18 cellular contexts compared by ENCODE assay signal in the genomic region with DNA sequence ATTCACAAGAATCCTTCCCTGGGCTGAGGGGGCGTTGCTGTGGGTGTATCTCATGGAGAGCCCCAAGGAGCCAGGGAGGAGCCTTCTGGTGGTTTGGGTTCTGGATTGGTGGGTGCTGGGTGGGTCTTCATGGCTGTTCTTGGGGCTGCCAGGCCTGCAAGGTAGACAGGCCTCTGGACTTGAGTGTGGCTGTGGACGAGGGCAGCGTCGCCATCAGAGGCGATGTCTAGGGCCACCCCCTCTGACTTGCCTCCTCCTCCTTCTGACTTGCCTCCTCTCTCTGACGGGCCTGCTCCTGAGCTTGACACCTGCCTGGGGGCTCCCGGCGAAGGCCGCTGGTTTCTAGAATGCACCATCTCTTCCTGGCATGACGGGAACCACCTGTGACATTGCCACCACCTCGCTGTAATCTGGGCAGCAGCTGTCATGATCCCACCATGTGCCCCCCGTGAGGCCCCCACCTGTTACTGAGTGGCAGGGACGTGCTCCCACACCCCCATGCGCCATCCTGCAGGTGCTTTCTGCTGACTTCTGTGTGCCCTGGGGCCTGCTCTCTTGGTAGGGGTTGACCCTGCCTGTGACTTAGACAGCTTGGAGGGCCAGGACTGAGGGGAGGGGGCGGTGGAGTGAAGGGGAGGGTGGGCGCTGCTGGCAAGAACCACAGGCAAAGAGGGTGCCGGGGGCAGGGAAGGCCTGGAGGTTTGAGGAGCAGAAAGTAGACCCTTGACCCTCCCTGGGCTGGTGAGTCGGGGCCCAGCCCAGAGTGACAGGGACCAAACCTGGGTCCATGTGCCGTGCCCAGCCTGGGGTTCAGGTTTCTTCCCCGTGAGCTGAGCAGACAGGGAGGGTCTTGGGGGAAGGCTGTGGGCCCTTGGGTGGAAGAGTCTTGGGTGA. TPM values are rescaled to one million over a fixed set of nuclear protein-coding genes. Genes with fewer than 3 reads are reported as not detected.
A peak's percentile ranks its signal among the peaks of the same experiment; 100 is the strongest.
DNase-seq lines count a peak whose midpoint lies in the region; ATAC-seq and TF ChIP-seq lines count a peak whose summit lies in the region.
"Had no signal": no experiment of that assay in that cellular context is flagged by ENCODE, and none has a peak within 500 bp of the region (broad histone marks: within the 10 kb centered on the region; RNA-seq: fewer than 3 reads in every experiment).

No MANE protein-coding gene starts in this region.

- H3K27ac ChIP-seq in testis = peak overlapping the region in 1 of 2 donors; percentile 68
- H3K27ac ChIP-seq: dorsolateral prefrontal cortex, gastroesophageal sphincter had no signal

- no peaks in the 10 kb centered on the region for H3K9me3 Mint-ChIP-seq in activated T-helper 17 cell treated with anti-CD3 and anti-CD28 coated beads, Interleukin-2, amount 50 U/mL, for 72 hours
- no peaks in the 10 kb centered on the region for H3K9me3 Mint-ChIP-seq in memory B cell
- H3K9me3 Mint-ChIP-seq: brain; T-helper 1 cell treated with Interleukin-12 subunit alpha and Interleukin-12 subunit beta and Interleukin-4 antibody, amounts not matched to agents 30 μg/mL and 1 μg/mL, for 36 hours had no signal

- H3K36me3 ChIP-seq in testis (ENCODE audit: low read depth, missing control alignments) = no peaks in the 10 kb centered on the region
- H3K36me3 ChIP-seq: gastroesophageal sphincter had no signal

- no peak overlapping the region for H3K4me3 Mint-ChIP-seq in activated T-helper 17 cell treated with anti-CD3 and anti-CD28 coated beads, Interleukin-2, amount 50 U/mL, for 72 hours
- H3K4me3 Mint-ChIP-seq in memory B cell = peak overlapping the region; percentile 46
- H3K4me3 Mint-ChIP-seq: brain; T-helper 1 cell treated with Interleukin-12 subunit alpha and Interleukin-12 subunit beta and Interleukin-4 antibody, amounts not matched to agents 30 μg/mL and 1 μg/mL, for 36 hours had no signal

- no peaks in the 10 kb centered on the region for H3K9me3 ChIP-seq in testis
- H3K9me3 ChIP-seq: gastroesophageal sphincter had no signal

- H3K27me3 ChIP-seq in testis = no peaks in the 10 kb centered on the region

- ATAC-seq in left cardiac atrium (no peak), memory B cell (ENCODE audit: low read depth) (no peak), HG03045 (IDR thresholded peaks at IDR 0.05; ENCODE audit: unreplicated experiment) (no peak)
- ATAC-seq in activated T-helper 17 cell treated with anti-CD3 and anti-CD28 coated beads, Interleukin-2, amount 50 U/mL, for 72 hours (replicated peaks) = no peak
- ATAC-seq: gastroesophageal sphincter, GM12878 had no signal

- intact Hi-C loops in cardiac septum (cut with DNase I) (no loop called here), left cardiac atrium (cut with DNase I) (no loop called here), testis (cut with DNase I; ENCODE audit: low total_unique reads) (no loop called here)

- H3K4me1 Mint-ChIP-seq in activated T-helper 17 cell treated with anti-CD3 and anti-CD28 coated beads, Interleukin-2, amount 50 U/mL, for 72 hours = peaks cover 2% of the 10 kb centered on the region
- peaks cover 64% of the 10 kb centered on the region for H3K4me1 Mint-ChIP-seq in memory B cell
- H3K4me1 Mint-ChIP-seq: brain had no signal

- H3K4me1 ChIP-seq in testis = peaks cover 45% of the 10 kb centered on the region
- H3K4me1 ChIP-seq: gastroesophageal sphincter had no signal

- DNase-seq in cardiac septum (ENCODE audit: low spot score) (peak; percentile 66), left cardiac atrium (no peak), memory B cell (ENCODE audit: low spot score in 2 of 2) (no peak), testis (peak; percentile 12), cerebellar cortex (ENCODE audit: low spot score) (no peak), GM03348 (ENCODE audit: low spot score) (no peak)
- DNase-seq: activated naive CD4-positive, alpha-beta T cell treated with anti-CD3 and anti-CD28 coated beads, Interleukin-2, amount 50 U/mL, for 16 hours; mesendoderm; nucleus accumbens; SHP77 treated with DMSO at 0.1 percent for 48 hours had no signal

- 92 to 93% methylated on average over 17 to 20 of the region's 20 CpGs for WGBS in testis, 2 donors

- H3K27ac Mint-ChIP-seq in activated T-helper 17 cell treated with anti-CD3 and anti-CD28 coated beads, Interleukin-2, amount 50 U/mL, for 72 hours = peak overlapping the region; percentile 43
- peak overlapping the region; percentile 70 for H3K27ac Mint-ChIP-seq in memory B cell
- H3K27ac Mint-ChIP-seq: brain; T-helper 1 cell treated with Interleukin-12 subunit alpha and Interleukin-12 subunit beta and Interleukin-4 antibody, amounts not matched to agents 30 μg/mL and 1 μg/mL, for 36 hours had no signal

- H3K36me3 Mint-ChIP-seq in activated T-helper 17 cell treated with anti-CD3 and anti-CD28 coated beads, Interleukin-2, amount 50 U/mL, for 72 hours (ENCODE audit: low read depth) = no peaks in the 10 kb centered on the region
- H3K36me3 Mint-ChIP-seq in memory B cell = peaks cover under 1% of the 10 kb centered on the region
- H3K36me3 Mint-ChIP-seq: brain had no signal

- no peaks in the 10 kb centered on the region for H3K27me3 Mint-ChIP-seq in activated T-helper 17 cell treated with anti-CD3 and anti-CD28 coated beads, Interleukin-2, amount 50 U/mL, for 72 hours
- no peaks in the 10 kb centered on the region for H3K27me3 Mint-ChIP-seq in memory B cell
- H3K27me3 Mint-ChIP-seq: brain had no signal

- TF ChIP-seq POLR2A in testis (IDR thresholded peaks at IDR 0.05) = no peak

- TF ChIP-seq CTCF in testis (IDR thresholded peaks at IDR 0.05) = no peak

- no peak overlapping the region for H3K4me3 ChIP-seq in testis
- H3K4me3 ChIP-seq: dorsolateral prefrontal cortex, gastroesophageal sphincter, GM12878 had no signal

RNA-seq across cellular contexts. Expression of gene KCNQ1, which starts 17.5 kb away (rescaled TPM):
- 43.0 TPM for total RNA-seq in cardiac septum
- 10 to 100 TPM; 33.5 to 39.7 TPM for total RNA-seq in left cardiac atrium
- total RNA-seq in activated T-helper 17 cell treated with anti-CD3 and anti-CD28 coated beads, Interleukin-2, amount 50 U/mL, for 72 hours = 1 to 10 TPM; 7.0 to 9.7 TPM
- total RNA-seq in testis = 10 to 100 TPM; 12.8 to 24.2 TPM
- 6.0 TPM for polyA plus RNA-seq in testis (ENCODE audit: insufficient read depth, low read depth, low replicate concordance)

RNA-seq across cellular contexts. Expression of gene TRPM5, which starts 18.0 kb away (rescaled TPM):
- total RNA-seq in cardiac septum (not detected), left cardiac atrium (not detected), testis (1 to 10 TPM in 1 of 2 donors, under 1 TPM in 1; 0.94 to 1.1 TPM)
- not detected for total RNA-seq in activated T-helper 17 cell treated with anti-CD3 and anti-CD28 coated beads, Interleukin-2, amount 50 U/mL, for 72 hours
- 0.46 TPM for polyA plus RNA-seq in testis (ENCODE audit: insufficient read depth, low read depth, low replicate concordance)
- total RNA-seq: Calu3, gastroesophageal sphincter, GM12878 had no signal
- polyA plus RNA-seq: GM12878 had no signal

Comparison
In these comparisons a context has a peak if more than half of its experiments do, and no peak if none do; other contexts are left out.
1. DNase-seq: peak in cardiac septum (single experiment) and testis (single experiment); none in left cardiac atrium (single experiment), memory B cell (0 of 2), cerebellar cortex (single experiment) and GM03348 (single experiment).